ENCODE assay signal across 12 cellular contexts in genomic region chr5:168334161-168335094, GRCh38. TPM values are rescaled to one million over a fixed set of nuclear protein-coding genes. Genes with fewer than 3 reads are reported as not detected.
DNase-seq lines count a peak whose midpoint lies in the region; ATAC-seq and TF ChIP-seq lines count a peak whose summit lies in the region.
"Had no signal": no experiment of that assay in that cellular context is flagged by ENCODE, and none has a peak within 500 bp of the region (broad histone marks: within the 10 kb centered on the region; RNA-seq: fewer than 3 reads in every experiment).

No MANE protein-coding gene starts in this region.

- CTCF ChIA-PET in WTC11 (lab: Charles Lee), result interaction anchor here (0.6 to 1.9 kb wide), 8 partner anchors 13 to 881 kb away, joined by 3 to 7 read pairs (median 4); partner anchors contain the start of gene WWC1

- H3F3A ChIP-seq in GM23248 (ENCODE audit: insufficient read depth), result no peaks in the 10 kb centered on the region

- in situ Hi-C loops in GM23248 (cut with MboI), result no loop called here

- POLR2A ChIA-PET in WTC11 (lab: Charles Lee), result interaction anchor here (0.8 to 1.4 kb wide), 4 partner anchors 13 to 43 kb away, joined by 3 to 6 read pairs (median 3); partner anchors contain the start of gene WWC1

- DNase-seq in GM23248, result peak; percentile 41
- peak; percentile 87 for DNase-seq in WTC11 (ENCODE audit: low spot score)
- peak; percentile 73 for DNase-seq in hepatocyte (ENCODE audit: low spot score)
- DNase-seq in progenitor cell of endocrine pancreas (ENCODE audit: low spot score, unreplicated experiment), result no peak
- no peak for DNase-seq in NCI-H187 (lab: John Stamatoyannopoulos, UW)
- no peak for DNase-seq in activated CD8-positive, alpha-beta memory T cell treated with anti-CD3 and anti-CD28 coated beads, Interleukin-2, amount 50 U/mL, for 4 hours
- no peak for DNase-seq in NCI-H446 treated with DMSO at 0.1 percent for 48 hours (lab: John Stamatoyannopoulos, UW)
- DNase-seq: activated CD4-positive, alpha-beta T cell treated with anti-CD3 and anti-CD28 coated beads for 36 hours; adrenal gland; small intestine had no signal

- no peak overlapping the region for H3K4me3 ChIP-seq in GM23248
- H3K4me3 ChIP-seq in hepatocyte, result no peak overlapping the region
- H3K4me3 ChIP-seq: adrenal gland had no signal

- H3K27ac ChIP-seq in GM23248 (no peak overlapping the region), hepatocyte (peak overlapping the region; percentile 45)
- H3K27ac ChIP-seq: adrenal gland had no signal

- no peaks in the 10 kb centered on the region for H3K27me3 Mint-ChIP-seq in WTC11 (ENCODE audit: low read depth)
- no peaks in the 10 kb centered on the region for H3K27me3 Mint-ChIP-seq in progenitor cell of endocrine pancreas

- H3K9ac ChIP-seq in GM23248, result no peak overlapping the region

- H3K79me2 ChIP-seq in GM23248 (ENCODE audit: insufficient read depth) (no peaks in the 10 kb centered on the region), hepatocyte (peaks cover 79% of the 10 kb centered on the region)

- H3K36me3 Mint-ChIP-seq in WTC11, result no peaks in the 10 kb centered on the region
- peaks cover 2% of the 10 kb centered on the region for H3K36me3 Mint-ChIP-seq in progenitor cell of endocrine pancreas (ENCODE audit: insufficient read depth)
- H3K36me3 Mint-ChIP-seq: stimulated activated memory B cell treated with anti-CD40 and anti-IgM and Interleukin-4, amounts not matched to agents 10 μg/mL and 1 μg/mL and 100 μg/mL, for 72 hours had no signal

- H3K36me3 ChIP-seq in GM23248 (ENCODE audit: low read depth), result no peaks in the 10 kb centered on the region
- no peaks in the 10 kb centered on the region for H3K36me3 ChIP-seq in hepatocyte (replicated peaks; ENCODE audit: insufficient read depth, low read depth)
- H3K36me3 ChIP-seq: adrenal gland had no signal

- H3K4me1 Mint-ChIP-seq in WTC11, result peaks cover 85% of the 10 kb centered on the region
- H3K4me1 Mint-ChIP-seq in progenitor cell of endocrine pancreas (ENCODE audit: low read depth), result peaks cover 46% of the 10 kb centered on the region
- H3K4me1 Mint-ChIP-seq: activated CD4-positive, alpha-beta T cell treated with anti-CD3 and anti-CD28 coated beads for 36 hours; stimulated activated memory B cell treated with anti-CD40 and anti-IgM and Interleukin-4, amounts not matched to agents 10 μg/mL and 1 μg/mL and 100 μg/mL, for 72 hours had no signal

- H3K27ac Mint-ChIP-seq in WTC11 (peak overlapping the region; percentile 98), progenitor cell of endocrine pancreas (peak overlapping the region; percentile 91)
- H3K27ac Mint-ChIP-seq: activated CD4-positive, alpha-beta T cell treated with anti-CD3 and anti-CD28 coated beads for 36 hours; stimulated activated memory B cell treated with anti-CD40 and anti-IgM and Interleukin-4, amounts not matched to agents 10 μg/mL and 1 μg/mL and 100 μg/mL, for 72 hours had no signal

- H2AFZ ChIP-seq in GM23248, result no peak overlapping the region
- no peak overlapping the region for H2AFZ ChIP-seq in hepatocyte

- no peaks in the 10 kb centered on the region for H3K27me3 ChIP-seq in GM23248 (replicated peaks; ENCODE audit: insufficient read depth)
- no peaks in the 10 kb centered on the region for H3K27me3 ChIP-seq in hepatocyte
- H3K27me3 ChIP-seq: adrenal gland had no signal

- H3K4me3 Mint-ChIP-seq in WTC11, result peak overlapping the region; percentile 27
- no peak overlapping the region for H3K4me3 Mint-ChIP-seq in progenitor cell of endocrine pancreas (ENCODE audit: low read depth)
- H3K4me3 Mint-ChIP-seq: activated CD4-positive, alpha-beta T cell treated with anti-CD3 and anti-CD28 coated beads for 36 hours; stimulated activated memory B cell treated with anti-CD40 and anti-IgM and Interleukin-4, amounts not matched to agents 10 μg/mL and 1 μg/mL and 100 μg/mL, for 72 hours had no signal

- H3K9me3 ChIP-seq in GM23248 (ENCODE audit: low read depth) (no peaks in the 10 kb centered on the region), hepatocyte (ENCODE audit: low read depth) (no peaks in the 10 kb centered on the region)
- H3K9me3 ChIP-seq: adrenal gland had no signal

- H3K9me2 ChIP-seq in GM23248 (ENCODE audit: insufficient read depth), result no peaks in the 10 kb centered on the region
- no peaks in the 10 kb centered on the region for H3K9me2 ChIP-seq in hepatocyte (replicated peaks; ENCODE audit: insufficient read depth)

- ATAC-seq in WTC11, result peak; percentile 94
- no peak for ATAC-seq in GM21723 (IDR thresholded peaks at IDR 0.05; ENCODE audit: unreplicated experiment)
- ATAC-seq: activated CD4-positive, alpha-beta T cell treated with anti-CD3 and anti-CD28 coated beads for 36 hours; stimulated activated memory B cell treated with anti-CD40 and anti-IgM and Interleukin-4, amounts not matched to agents 10 μg/mL and 1 μg/mL and 100 μg/mL, for 72 hours had no signal

- H3K4me2 ChIP-seq in GM23248 (ENCODE audit: unreplicated experiment) (no peak overlapping the region), hepatocyte (no peak overlapping the region)

- no peaks in the 10 kb centered on the region for H3K9me3 Mint-ChIP-seq in WTC11
- H3K9me3 Mint-ChIP-seq in progenitor cell of endocrine pancreas (ENCODE audit: low read depth), result no peaks in the 10 kb centered on the region
- H3K9me3 Mint-ChIP-seq: stimulated activated memory B cell treated with anti-CD40 and anti-IgM and Interleukin-4, amounts not matched to agents 10 μg/mL and 1 μg/mL and 100 μg/mL, for 72 hours had no signal

- H3K4me1 ChIP-seq in GM23248 (ENCODE audit: insufficient read depth) (no peaks in the 10 kb centered on the region), hepatocyte (ENCODE audit: insufficient read depth) (peaks cover 19% of the 10 kb centered on the region)
- H3K4me1 ChIP-seq: adrenal gland had no signal

- no peaks in the 10 kb centered on the region for H4K20me1 ChIP-seq in GM23248 (ENCODE audit: insufficient read depth)
- peaks cover 12% of the 10 kb centered on the region for H4K20me1 ChIP-seq in hepatocyte (ENCODE audit: insufficient read depth, poor library complexity, severe bottlenecking)

- TF ChIP-seq CTCF in WTC11 (IDR thresholded peaks at IDR 0.05) (no peak), hepatocyte (IDR thresholded peaks at IDR 0.05; ENCODE audit: poor library complexity) (no peak), progenitor cell of endocrine pancreas (IDR thresholded peaks at IDR 0.05; ENCODE audit: unreplicated experiment) (no peak)

- 66 to 73% methylated on average over 8 of the region's 8 CpGs for WGBS in GM23248 (ENCODE audit: low coverage in 1 of 2, low lambda C conversion rate in 2 of 2, missing lambda C conversion rate in 2 of 2), 2 experiments
- 46% methylated on average over 8 of the region's 8 CpGs for WGBS in hepatocyte (ENCODE audit: low lambda C conversion rate, missing lambda C conversion rate)

TF ChIP-seq in WTC11, 78 proteins besides CTCF, POLR2A, EP300 and RAD21:
- TF ChIP-seq NFYB (CRISPR knock-in tag; conservative IDR thresholded peaks at IDR 0.05; ENCODE audit: low read depth), result peak; percentile 68
- TF ChIP-seq NFE2L1 (CRISPR knock-in tag; IDR thresholded peaks at IDR 0.05), result no peak

RNA-seq across cellular contexts. Expression of gene WWC1, which starts 43.0 kb away (rescaled TPM):
- 3.5 and 7.1 TPM in 2 replicates for total RNA-seq in GM23248 (2014; rRNA removed; shearing (Covaris generic))
- polyA plus RNA-seq in GM23248 (2016; fragmentation: Nextera tagmentation; extraction: Ambion mirVana) (1.2 and 1.8 TPM in 2 replicates), hepatocyte (21.5 and 27.8 TPM in 2 replicates)
- total RNA-seq in WTC11 (2021) (29.1 to 48.4 TPM (median 31.6 TPM) in 3 replicates), hepatocyte (22.6 and 27.6 TPM in 2 replicates), progenitor cell of endocrine pancreas (62.3 and 70.3 TPM in 2 replicates)

Comparison
In these comparisons a context has a peak if more than half of its experiments do, and no peak if none do; other contexts are left out.
1. DNase-seq: peak in GM23248 (single experiment), WTC11 (single experiment) and hepatocyte (single experiment); none in progenitor cell of endocrine pancreas (single experiment), NCI-H187 (0 of 2), activated CD8-positive, alpha-beta memory T cell treated with anti-CD3 and anti-CD28 coated beads, Interleukin-2, amount 50 U/mL, for 4 hours (single experiment) and NCI-H446 treated with DMSO at 0.1 percent for 48 hours (single experiment).